9 cellular contexts compared by ENCODE assay signal in genomic region chr3:66038726-66039589, GRCh38. TPM values are rescaled to one million over a fixed set of nuclear protein-coding genes. Genes with fewer than 3 reads are reported as not detected.
DNase-seq lines count a peak whose midpoint lies in the region; ATAC-seq, FAIRE-seq and TF ChIP-seq lines count a peak whose summit lies in the region.
"Had no signal": no experiment of that assay in that cellular context is flagged by ENCODE, and none has a peak within 500 bp of the region (broad histone marks: within the 10 kb centered on the region; RNA-seq: fewer than 3 reads in every experiment).

MAGI1 (minus strand) TSS chr3:66038918; CDS start chr3:66038308, 610 bp downstream.

- H3K36me3 Mint-ChIP-seq in activated naive CD8-positive, alpha-beta T cell treated with anti-CD3 and anti-CD28 coated beads, Interleukin-2, amount 10 ng/mL, durations not matched to agents 7 days and 5 days: peaks cover 2% of the 10 kb centered on the region
- no peaks in the 10 kb centered on the region for H3K36me3 Mint-ChIP-seq in glutamatergic neuron (ENCODE audit: unreplicated experiment)

- H3K9me3 ChIP-seq in aorta (ENCODE audit: control insufficient read depth, low read length): no peaks in the 10 kb centered on the region

- ATAC-seq in HG03571 (IDR thresholded peaks at IDR 0.05; ENCODE audit: unreplicated experiment) (peak; percentile 60), aorta (ENCODE audit: low FRiP score) (peak; percentile 93)
- ATAC-seq in activated naive CD8-positive, alpha-beta T cell treated with anti-CD3 and anti-CD28 coated beads, Interleukin-2, amount 10 ng/mL, durations not matched to agents 7 days and 5 days (ENCODE audit: low read depth): peak; percentile 58

- peaks cover 59% of the 10 kb centered on the region for H3K27me3 Mint-ChIP-seq in activated naive CD8-positive, alpha-beta T cell treated with anti-CD3 and anti-CD28 coated beads, Interleukin-2, amount 10 ng/mL, durations not matched to agents 7 days and 5 days
- peaks cover 5% of the 10 kb centered on the region for H3K27me3 Mint-ChIP-seq in glutamatergic neuron (ENCODE audit: unreplicated experiment)

- TF ChIP-seq CTCF in D721Med (IDR thresholded peaks at IDR 0.05; ENCODE audit: insufficient read depth, missing control alignments): no peak
- TF ChIP-seq CTCF in GM20000 (IDR thresholded peaks at IDR 0.05; ENCODE audit: extremely low read depth, missing control alignments): no peak
- TF ChIP-seq CTCF in glutamatergic neuron (IDR thresholded peaks at IDR 0.05; ENCODE audit: partially characterized antibody, unreplicated experiment): no peak

- H3K9me3 Mint-ChIP-seq in activated naive CD8-positive, alpha-beta T cell treated with anti-CD3 and anti-CD28 coated beads, Interleukin-2, amount 10 ng/mL, durations not matched to agents 7 days and 5 days: peaks cover 1% of the 10 kb centered on the region
- H3K9me3 Mint-ChIP-seq in glutamatergic neuron (ENCODE audit: unreplicated experiment): peaks cover 6% of the 10 kb centered on the region

- peaks cover 4% of the 10 kb centered on the region for H3K4me1 Mint-ChIP-seq in activated naive CD8-positive, alpha-beta T cell treated with anti-CD3 and anti-CD28 coated beads, Interleukin-2, amount 10 ng/mL, durations not matched to agents 7 days and 5 days
- no peaks in the 10 kb centered on the region for H3K4me1 Mint-ChIP-seq in glutamatergic neuron (ENCODE audit: low read depth, unreplicated experiment)

- peak within 1 kb of the TSS; percentile 87 for H3K4me3 Mint-ChIP-seq in activated naive CD8-positive, alpha-beta T cell treated with anti-CD3 and anti-CD28 coated beads, Interleukin-2, amount 10 ng/mL, durations not matched to agents 7 days and 5 days
- H3K4me3 Mint-ChIP-seq in glutamatergic neuron (ENCODE audit: unreplicated experiment): peak within 1 kb of the TSS; percentile 98

- H3K27ac Mint-ChIP-seq in activated naive CD8-positive, alpha-beta T cell treated with anti-CD3 and anti-CD28 coated beads, Interleukin-2, amount 10 ng/mL, durations not matched to agents 7 days and 5 days: no peak within 1 kb of the TSS
- H3K27ac Mint-ChIP-seq in glutamatergic neuron (ENCODE audit: unreplicated experiment): peak within 1 kb of the TSS; percentile 65

- peak within 1 kb of the TSS; percentile 65 to 81 for H3K4me3 ChIP-seq in aorta (ENCODE audit: low read length in 2 of 2)

- H3K4me1 ChIP-seq in aorta (ENCODE audit: control insufficient read depth in 1 of 2, insufficient read depth in 2 of 2, low read length in 2 of 2): no peaks in the 10 kb centered on the region

- intact Hi-C loops in aorta (cut with DNase I): loop anchor here (2.0 to 10.0 kb wide), 7 partner anchors 60 to 257 kb away; no protein-coding TSS in a partner anchor

- peak within 1 kb of the TSS; percentile 88 to 92 for H3K27ac ChIP-seq in aorta (ENCODE audit: low read depth in 1 of 2, low read length in 2 of 2)

- H3K27me3 ChIP-seq in aorta (ENCODE audit: control insufficient read depth in 1 of 2, insufficient read depth in 2 of 2, low read length in 1 of 2): no peaks in the 10 kb centered on the region

- POLR2A ChIA-PET in activated naive CD8-positive, alpha-beta T cell treated with anti-CD3 and anti-CD28 coated beads, Interleukin-2, amount 10 ng/mL, durations not matched to agents 7 days and 5 days (lab: Charles Lee): no interaction called here

- FAIRE-seq in D721Med (lab: Jason Lieb, UNC): no peak
- FAIRE-seq: endometrium had no signal

- H3K36me3 ChIP-seq in aorta (ENCODE audit: control insufficient read depth in 1 of 2, insufficient read depth in 2 of 2, low read length in 1 of 2): no peaks in the 10 kb centered on the region

- DNase-seq in D721Med (ENCODE audit: insufficient read length, low spot score) (peak; percentile 77), GM20000 (ENCODE audit: low spot score) (peak; percentile 86), NCI-H748 (lab: John Stamatoyannopoulos, UW; ENCODE audit: unreplicated experiment) (peak; percentile 93), glutamatergic neuron (peak; percentile 86), non-pigmented ciliary epithelial cell (ENCODE audit: low read depth) (peak; percentile 79), aorta (peak; percentile 93 to 95)
- DNase-seq in activated naive CD8-positive, alpha-beta T cell treated with anti-CD3 and anti-CD28 coated beads, Interleukin-2, amount 10 ng/mL, durations not matched to agents 7 days and 5 days: peak; percentile 43

- 0 to 1% methylated on average over 68 to 73 of the region's 73 CpGs for WGBS in aorta, 2 donors

RNA-seq across cellular contexts. Expression of gene MAGI1, which starts in this region (rescaled TPM):
- total RNA-seq in activated naive CD8-positive, alpha-beta T cell treated with anti-CD3 and anti-CD28 coated beads, Interleukin-2, amount 10 ng/mL, durations not matched to agents 7 days and 5 days: not detected
- total RNA-seq in glutamatergic neuron (ENCODE audit: unreplicated experiment) (46.5 TPM), aorta (10 to 100 TPM; 46.1 to 69.2 TPM)
- polyA plus RNA-seq in aorta: 10 to 100 TPM in 1 of 2 donors, 1 to 10 TPM in 1; 5.0 to 10.9 TPM

Comparison
In these comparisons a context has a peak if more than half of its experiments do, and no peak if none do; other contexts are left out.
1. Peak in every context shown above with its lines: DNase-seq, ATAC-seq, H3K4me3 ChIP-seq and H3K27ac ChIP-seq.
2. RNA of gene MAGI1 (total RNA-seq): 46.1 to 69.2 TPM in aorta and 46.5 TPM in glutamatergic neuron (single experiment); not detected in activated naive CD8-positive, alpha-beta T cell treated with anti-CD3 and anti-CD28 coated beads, Interleukin-2, amount 10 ng/mL, durations not matched to agents 7 days and 5 days; every median in the first group is over 10 times any median in the second.
3. Peak in DNase-seq and ATAC-seq in activated naive CD8-positive, alpha-beta T cell treated with anti-CD3 and anti-CD28 coated beads, Interleukin-2, amount 10 ng/mL, durations not matched to agents 7 days and 5 days; RNA of the gene not detected or under 1 TPM.
4. DNase-seq: peak in every context shown above with its lines; median percentile 94 in aorta; 93 in NCI-H748; 86 in GM20000; 86 in glutamatergic neuron; 79 in non-pigmented ciliary epithelial cell; 77 in D721Med; 43 in activated naive CD8-positive, alpha-beta T cell treated with anti-CD3 and anti-CD28 coated beads, Interleukin-2, amount 10 ng/mL, durations not matched to agents 7 days and 5 days.